Comparison of ENCODE assay signal across 8 cellular contexts in the genomic region with DNA sequence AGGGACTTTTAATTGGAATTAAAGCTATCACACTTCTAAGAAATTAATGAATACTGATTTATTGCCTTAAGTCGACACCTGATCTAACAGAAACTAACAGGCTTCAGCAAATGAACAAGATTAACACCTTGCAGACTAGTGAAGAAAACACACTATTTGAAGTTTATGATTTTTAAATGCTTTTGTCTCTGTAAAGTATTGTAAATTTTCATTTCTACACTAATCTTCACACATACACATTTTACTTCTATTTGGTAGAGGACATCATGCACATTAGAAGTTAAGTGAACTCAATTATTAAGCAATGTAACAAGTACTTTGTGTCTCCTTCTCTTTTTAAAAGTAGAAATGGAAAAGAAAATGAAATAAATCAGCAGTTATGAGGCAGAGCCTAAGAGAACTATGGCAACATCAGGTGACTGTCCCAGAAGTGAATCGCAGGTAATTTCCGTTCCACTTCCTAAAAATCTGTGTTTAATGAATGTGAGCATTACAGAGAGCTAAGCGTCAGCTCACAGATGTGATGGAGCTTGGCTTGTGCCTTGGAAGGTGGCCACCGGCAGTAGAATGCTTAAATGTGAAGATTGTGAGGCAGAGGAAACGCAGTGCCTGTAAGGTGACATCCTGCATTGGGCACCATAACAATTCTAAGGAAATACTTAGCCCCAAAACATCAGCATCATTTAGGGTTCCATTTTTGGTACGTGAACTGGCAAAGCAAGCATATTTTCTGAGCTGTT. TPM values are rescaled to one million over a fixed set of nuclear protein-coding genes. Genes with fewer than 3 reads are reported as not detected.
DNase-seq lines count a peak whose midpoint lies in the region; ATAC-seq and TF ChIP-seq lines count a peak whose summit lies in the region.

No MANE protein-coding gene starts in this region.

- H3K36me3 Mint-ChIP-seq in nephron progenitor cell (ENCODE audit: low read depth), result peaks cover 31% of the 10 kb centered on the region

- no peak for TF ChIP-seq CTCF in BE2C (IDR thresholded peaks at IDR 0.05; ENCODE audit: low read depth, low read length)
- TF ChIP-seq CTCF in nephron progenitor cell (IDR thresholded peaks at IDR 0.05), result no peak
- TF ChIP-seq CTCF in mucosa of descending colon (IDR thresholded peaks at IDR 0.05), result no peak

- H3K27me3 ChIP-seq in BE2C (no peaks in the 10 kb centered on the region), NT2/D1 (ENCODE audit: insufficient read depth, insufficient read length) (no peaks in the 10 kb centered on the region)

- peak overlapping the region; percentile 100 for H3K9ac ChIP-seq in NT2/D1 (ENCODE audit: insufficient read length, low read depth)

- in situ Hi-C loops in ACHN (cut with HindIII; ENCODE audit: low pct_ligation_motif_present, low pct_unique_long_range_greater_than_20kb, low sequenced_read_pairs), result no loop called here

- peaks cover 4% of the 10 kb centered on the region for H3K9me3 Mint-ChIP-seq in nephron progenitor cell

- 0 out of 2 replicates have a peak, but pooled peaks cover 3% of the 10 kb centered on the region for H3K36me3 ChIP-seq in BE2C
- peaks cover 45% of the 10 kb centered on the region for H3K36me3 ChIP-seq in NT2/D1 (ENCODE audit: insufficient read depth, insufficient read length, low read length)
- H3K36me3 ChIP-seq in mucosa of descending colon (ENCODE audit: low read depth), result no peaks in the 10 kb centered on the region

- no peak overlapping the region for H3K27ac Mint-ChIP-seq in nephron progenitor cell

- ATAC-seq in GM21723 (IDR thresholded peaks at IDR 0.05; ENCODE audit: unreplicated experiment) (no peak), mucosa of descending colon (no peak), HG03045 (IDR thresholded peaks at IDR 0.05; ENCODE audit: unreplicated experiment) (no peak)

- H3K4me3 Mint-ChIP-seq in nephron progenitor cell, result peak overlapping the region; percentile 92

- H3K9me3 ChIP-seq in BE2C, result no peaks in the 10 kb centered on the region
- H3K9me3 ChIP-seq in NT2/D1 (ENCODE audit: insufficient read depth, low read length), result no peaks in the 10 kb centered on the region
- no peaks in the 10 kb centered on the region for H3K9me3 ChIP-seq in mucosa of descending colon

- intact Hi-C loops in mucosa of descending colon (cut with DNase I, micrococcal nuclease), result no loop called here

- H3K4me1 ChIP-seq in BE2C (no peaks in the 10 kb centered on the region), NT2/D1 (ENCODE audit: insufficient read depth, insufficient read length) (no peaks in the 10 kb centered on the region), mucosa of descending colon (ENCODE audit: low read depth) (peaks cover 8% of the 10 kb centered on the region)

- H3K27me3 Mint-ChIP-seq in nephron progenitor cell (ENCODE audit: low read depth, poor library complexity), result peaks cover 2% of the 10 kb centered on the region

- DNase-seq in BE2C, result no peak
- no peak for DNase-seq in NT2/D1 (ENCODE audit: low read depth, low spot score)
- DNase-seq in dermis blood vessel endothelial cell, result peak; percentile 22
- no peak for DNase-seq in nephron progenitor cell
- DNase-seq in ACHN, result no peak
- DNase-seq in mucosa of descending colon, result no peak

- peak overlapping the region; percentile 95 for H3K4me3 ChIP-seq in BE2C (ENCODE audit: low read depth, low read length)
- H3K4me3 ChIP-seq in NT2/D1 (ENCODE audit: insufficient read length, low read depth), result peak overlapping the region; percentile 100
- H3K4me3 ChIP-seq in mucosa of descending colon, result no peak overlapping the region

- peaks cover 45% of the 10 kb centered on the region for H3K4me1 Mint-ChIP-seq in nephron progenitor cell

RNA-seq across cellular contexts. Expression of gene PRMT2, which starts 1.2 kb away (rescaled TPM):
- polyA plus RNA-seq in BE2C (2012; ENCODE audit: insufficient read depth, insufficient read length, low read depth), result 84.8 TPM
- 158 and 202 TPM in 2 replicates for total RNA-seq in dermis blood vessel endothelial cell
- 100 to 1,000 TPM in 1 of 3 donors, 10 to 100 TPM in 2; 62.7 to 122 (median 71.1) TPM for total RNA-seq in mucosa of descending colon

RNA-seq across cellular contexts. Expression of gene S100B, which starts 31.8 kb away (rescaled TPM):
- polyA plus RNA-seq in BE2C (2012; ENCODE audit: insufficient read depth, insufficient read length, low read depth), result 5.4 TPM
- total RNA-seq in dermis blood vessel endothelial cell (not detected in 2 replicates), mucosa of descending colon (10 to 100 TPM in 1 of 3 donors, 1 to 10 TPM in 2; 2.2 to 42.2 (median 6.4) TPM)
